In genomic region chr2:12495247-12495868, GRCh38 we compare ENCODE assay signal across 29 cellular contexts.
A peak's percentile ranks its signal among the peaks of the same experiment; 100 is the strongest.
DNase-seq lines count a peak whose midpoint lies in the region; ATAC-seq lines count a peak whose summit lies in the region.
"Had no signal": no experiment of that assay in that cellular context is flagged by ENCODE, and none has a peak within 500 bp of the region (broad histone marks: within the 10 kb centered on the region; RNA-seq: fewer than 3 reads in every experiment).

No MANE protein-coding gene starts in this region.

- H3K27ac Mint-ChIP-seq in activated naive CD4-positive, alpha-beta T cell treated with anti-CD3 and anti-CD28 coated beads, Interleukin-2, amount 50 U/mL, for 24 hours, result peak overlapping the region; percentile 88
- H3K27ac Mint-ChIP-seq in central memory CD8-positive, alpha-beta T cell (ENCODE audit: low read depth), result peak overlapping the region; percentile 53
- H3K27ac Mint-ChIP-seq: dendritic cell treated with granulocyte-macrophage colony-stimulating factor and Interleukin-4, amounts not matched to agents 40 ng/mL and 50 ng/mL, for 4 days; endodermal cell had no signal

- H3K9me3 Mint-ChIP-seq in activated naive CD4-positive, alpha-beta T cell treated with anti-CD3 and anti-CD28 coated beads, Interleukin-2, amount 50 U/mL, for 24 hours, result peaks cover 4% of the 10 kb centered on the region
- H3K9me3 Mint-ChIP-seq in central memory CD8-positive, alpha-beta T cell, result no peaks in the 10 kb centered on the region
- H3K9me3 Mint-ChIP-seq: dendritic cell treated with granulocyte-macrophage colony-stimulating factor and Interleukin-4, amounts not matched to agents 40 ng/mL and 50 ng/mL, for 4 days; neural crest cell had no signal

- no peaks in the 10 kb centered on the region for H3K27me3 Mint-ChIP-seq in activated naive CD4-positive, alpha-beta T cell treated with anti-CD3 and anti-CD28 coated beads, Interleukin-2, amount 50 U/mL, for 24 hours
- H3K27me3 Mint-ChIP-seq in central memory CD8-positive, alpha-beta T cell, result no peaks in the 10 kb centered on the region
- H3K27me3 Mint-ChIP-seq: dendritic cell treated with granulocyte-macrophage colony-stimulating factor and Interleukin-4, amounts not matched to agents 40 ng/mL and 50 ng/mL, for 4 days had no signal

- ATAC-seq in activated CD4-positive, CD25-positive, alpha-beta regulatory T cell treated with anti-CD3 and anti-CD28 coated beads, Interleukin-2, amount 50 U/mL, for 24 hours, result peak; percentile 43 to 61
- no peak for ATAC-seq in central memory CD8-positive, alpha-beta T cell (replicated peaks; ENCODE audit: extremely low read depth, poor library complexity, severe bottlenecking)
- no peak for ATAC-seq in HG03095 (IDR thresholded peaks at IDR 0.05; ENCODE audit: unreplicated experiment)
- no peak for ATAC-seq in HG02973 (IDR thresholded peaks at IDR 0.05; ENCODE audit: unreplicated experiment)
- ATAC-seq: esophagus mucosa, left lobe of liver, pancreas, SK-N-SH treated with all-trans-retinoic acid at 6 μM for 48 hours had no signal

- peak overlapping the region; percentile 54 for H3K4me3 Mint-ChIP-seq in activated naive CD4-positive, alpha-beta T cell treated with anti-CD3 and anti-CD28 coated beads, Interleukin-2, amount 50 U/mL, for 24 hours
- H3K4me3 Mint-ChIP-seq in central memory CD8-positive, alpha-beta T cell, result no peak overlapping the region
- H3K4me3 Mint-ChIP-seq: dendritic cell treated with granulocyte-macrophage colony-stimulating factor and Interleukin-4, amounts not matched to agents 40 ng/mL and 50 ng/mL, for 4 days; endodermal cell; neural crest cell had no signal

- H3K36me3 Mint-ChIP-seq in activated naive CD4-positive, alpha-beta T cell treated with anti-CD3 and anti-CD28 coated beads, Interleukin-2, amount 50 U/mL, for 24 hours, result peaks cover 5% of the 10 kb centered on the region
- H3K36me3 Mint-ChIP-seq in central memory CD8-positive, alpha-beta T cell (ENCODE audit: insufficient read depth), result peaks cover 2% of the 10 kb centered on the region

- no peak for DNase-seq in activated CD4-positive, CD25-positive, alpha-beta regulatory T cell (lab: John Stamatoyannopoulos, UW)
- DNase-seq in activated naive CD4-positive, alpha-beta T cell treated with anti-CD3 and anti-CD28 coated beads, Interleukin-2, amount 50 U/mL, for 16 hours, result no peak
- no peak for DNase-seq in central memory CD8-positive, alpha-beta T cell (ENCODE audit: low spot score in 2 of 2)
- no peak for DNase-seq in cerebellar nuclear complex (lab: John Stamatoyannopoulos, UW)
- DNase-seq: activated CD4-positive, alpha-beta T cell treated with anti-CD3 and anti-CD28 coated beads for 48 hours; Calu3; central memory CD4-positive, alpha-beta T cell; DND-41; endodermal cell; GF-D8; glutamatergic neuron; Kasumi-1; NCI-H1417 treated with DMSO at 0.1 percent for 48 hours; NCI-H2081 treated with DMSO at 0.1 percent for 48 hours; NCI-H2227 treated with DMSO at 0.1 percent for 48 hours; NCI-H69; pancreas; Right ventricle myocardium superior; stimulated activated naive CD4-positive, alpha-beta T cell; testis had no signal

- H3K4me1 Mint-ChIP-seq in activated naive CD4-positive, alpha-beta T cell treated with anti-CD3 and anti-CD28 coated beads, Interleukin-2, amount 50 U/mL, for 24 hours, result peaks cover 80% of the 10 kb centered on the region
- H3K4me1 Mint-ChIP-seq in central memory CD8-positive, alpha-beta T cell, result peaks cover 71% of the 10 kb centered on the region
- H3K4me1 Mint-ChIP-seq: neural crest cell had no signal

Comparison
In these comparisons a context has a peak if more than half of its experiments do, and no peak if none do; other contexts are left out.
1. ATAC-seq: peak in activated CD4-positive, CD25-positive, alpha-beta regulatory T cell treated with anti-CD3 and anti-CD28 coated beads, Interleukin-2, amount 50 U/mL, for 24 hours (2 of 2); none in central memory CD8-positive, alpha-beta T cell (single experiment), HG03095 (single experiment) and HG02973 (single experiment).